29 cellular contexts compared by ENCODE assay signal in genomic region chr6:135465903-135466302, GRCh38. TPM values are rescaled to one million over a fixed set of nuclear protein-coding genes. Genes with fewer than 3 reads are reported as not detected.
A peak's percentile ranks its signal among the peaks of the same experiment; 100 is the strongest.
DNase-seq lines count a peak whose midpoint lies in the region; ATAC-seq, FAIRE-seq and TF ChIP-seq lines count a peak whose summit lies in the region.
"Had no signal": no experiment of that assay in that cellular context is flagged by ENCODE, and none has a peak within 500 bp of the region (broad histone marks: within the 10 kb centered on the region; RNA-seq: fewer than 3 reads in every experiment).

No MANE protein-coding gene starts in this region.

- peaks cover 0 to 3% of the 10 kb centered on the region in 2 experiments for H3K36me3 ChIP-seq in keratinocyte (ENCODE audit: control insufficient read depth in 2 of 2, extremely low read depth in 1 of 2, insufficient read depth in 2 of 2, low read length in 2 of 2)
- H3K36me3 ChIP-seq: thyroid gland had no signal

- ATAC-seq in activated CD4-positive, alpha-beta T cell treated with anti-CD3 and anti-CD28 coated beads for 36 hours, result no peak
- ATAC-seq in GM19351 (IDR thresholded peaks at IDR 0.05; ENCODE audit: unreplicated experiment) (peak; percentile 44), HG03432 (IDR thresholded peaks at IDR 0.05; ENCODE audit: unreplicated experiment) (peak; percentile 57), GM21360 (IDR thresholded peaks at IDR 0.05; ENCODE audit: unreplicated experiment) (no peak), natural killer cell (no peak)
- ATAC-seq: body of pancreas; stimulated activated naive CD8-positive, alpha-beta T cell treated with anti-CD3 and anti-CD28 coated beads, Interleukin-15, Interleukin-2, amounts not matched to agents 100 U/mL and 50 U/mL, for 24 hours had no signal

- CTCF ChIA-PET in activated CD4-positive, alpha-beta T cell treated with anti-CD3 and anti-CD28 coated beads for 36 hours (lab: Charles Lee), result no interaction called here
- CTCF ChIA-PET in activated CD4-positive, alpha-beta T cell treated with anti-CD3 and anti-CD28 coated beads, Interleukin-2, amount 10 ng/mL, durations not matched to agents 7 days and 5 days (lab: Charles Lee), result no interaction called here

- no peaks in the 10 kb centered on the region for H4K20me1 ChIP-seq in keratinocyte (ENCODE audit: control insufficient read depth, extremely low read depth, insufficient read depth, low read length)

- dilution Hi-C loops in keratinocyte (cut with MboI; ENCODE audit: extremely low pct_ligation_motif_present, low sequenced_read_pairs), result no loop called here

- H3K9me3 Mint-ChIP-seq in activated CD4-positive, alpha-beta T cell treated with anti-CD3 and anti-CD28 coated beads for 36 hours (ENCODE audit: low read depth), result no peaks in the 10 kb centered on the region
- no peaks in the 10 kb centered on the region for H3K9me3 Mint-ChIP-seq in activated CD4-positive, alpha-beta T cell treated with anti-CD3 and anti-CD28 coated beads, Interleukin-2, amount 10 ng/mL, durations not matched to agents 7 days and 5 days
- H3K9me3 Mint-ChIP-seq in natural killer cell, result no peaks in the 10 kb centered on the region
- H3K9me3 Mint-ChIP-seq: immature natural killer cell had no signal

- H3K27me3 Mint-ChIP-seq in activated CD4-positive, alpha-beta T cell treated with anti-CD3 and anti-CD28 coated beads for 36 hours, result no peaks in the 10 kb centered on the region
- no peaks in the 10 kb centered on the region for H3K27me3 Mint-ChIP-seq in activated CD4-positive, alpha-beta T cell treated with anti-CD3 and anti-CD28 coated beads, Interleukin-2, amount 10 ng/mL, durations not matched to agents 7 days and 5 days
- H3K27me3 Mint-ChIP-seq in natural killer cell (ENCODE audit: low read depth in 2 of 2), result no peaks in the 10 kb centered on the region
- H3K27me3 Mint-ChIP-seq: activated T-cell treated with anti-CD3 and anti-CD28 coated beads, Interleukin-2, amount 50 U/mL, for 24 hours had no signal

- H3K9ac ChIP-seq in keratinocyte (ENCODE audit: control insufficient read depth, extremely low read depth, insufficient read depth, low read length), result no peak overlapping the region

- H3K27ac ChIP-seq in keratinocyte (ENCODE audit: control insufficient read depth, insufficient read depth, low read length), result no peak overlapping the region
- H3K27ac ChIP-seq: 22Rv1, adrenal gland, body of pancreas, left ventricle myocardium inferior, prostate gland, thyroid gland, vagina had no signal

- peaks cover 33% of the 10 kb centered on the region for H3K36me3 Mint-ChIP-seq in activated CD4-positive, alpha-beta T cell treated with anti-CD3 and anti-CD28 coated beads for 36 hours (ENCODE audit: low read depth)
- H3K36me3 Mint-ChIP-seq in activated CD4-positive, alpha-beta T cell treated with anti-CD3 and anti-CD28 coated beads, Interleukin-2, amount 10 ng/mL, durations not matched to agents 7 days and 5 days (ENCODE audit: low read depth), result peaks cover 22% of the 10 kb centered on the region
- no peaks in the 10 kb centered on the region for H3K36me3 Mint-ChIP-seq in natural killer cell

- H3K27me3 ChIP-seq in keratinocyte (ENCODE audit: control insufficient read depth, extremely low read depth, insufficient read depth, low read length), result no peaks in the 10 kb centered on the region
- H3K27me3 ChIP-seq: adrenal gland, body of pancreas, thyroid gland, vagina had no signal

- H3K27ac Mint-ChIP-seq in activated CD4-positive, alpha-beta T cell treated with anti-CD3 and anti-CD28 coated beads for 36 hours, result peak overlapping the region; percentile 4
- no peak overlapping the region for H3K27ac Mint-ChIP-seq in activated CD4-positive, alpha-beta T cell treated with anti-CD3 and anti-CD28 coated beads, Interleukin-2, amount 10 ng/mL, durations not matched to agents 7 days and 5 days
- no peak overlapping the region for H3K27ac Mint-ChIP-seq in natural killer cell
- H3K27ac Mint-ChIP-seq: activated T-cell treated with anti-CD3 and anti-CD28 coated beads, Interleukin-2, amount 50 U/mL, for 24 hours; immature natural killer cell; mesothelial cell of epicardium had no signal

- H3K4me2 ChIP-seq in keratinocyte (ENCODE audit: control insufficient read depth, extremely low read depth, insufficient read depth, low read depth, low read length), result no peak overlapping the region

- no peaks in the 10 kb centered on the region for H3K9me3 ChIP-seq in keratinocyte (ENCODE audit: control insufficient read depth, low read depth, low read length)
- H3K9me3 ChIP-seq: adrenal gland, body of pancreas, left ventricle myocardium inferior, prostate gland, thyroid gland, vagina had no signal

- peaks cover 5% of the 10 kb centered on the region for H3K4me1 Mint-ChIP-seq in activated CD4-positive, alpha-beta T cell treated with anti-CD3 and anti-CD28 coated beads for 36 hours
- H3K4me1 Mint-ChIP-seq in activated CD4-positive, alpha-beta T cell treated with anti-CD3 and anti-CD28 coated beads, Interleukin-2, amount 10 ng/mL, durations not matched to agents 7 days and 5 days, result peaks cover 2% of the 10 kb centered on the region
- no peaks in the 10 kb centered on the region for H3K4me1 Mint-ChIP-seq in natural killer cell
- H3K4me1 Mint-ChIP-seq: immature natural killer cell, mesothelial cell of epicardium had no signal

- intact Hi-C loops in activated CD4-positive, alpha-beta T cell treated with anti-CD3 and anti-CD28 coated beads for 36 hours (cut with DNase I, micrococcal nuclease), result no loop called here
- intact Hi-C loops in natural killer cell (cut with micrococcal nuclease), result no loop called here

- no peak for DNase-seq in activated CD4-positive, alpha-beta T cell treated with anti-CD3 and anti-CD28 coated beads for 36 hours
- no peak for DNase-seq in activated CD4-positive, alpha-beta T cell treated with anti-CD3 and anti-CD28 coated beads, Interleukin-2, amount 10 ng/mL, durations not matched to agents 7 days and 5 days
- DNase-seq in keratinocyte (ENCODE audit: low read depth, low spot score), result no peak
- DNase-seq in stimulated activated naive CD4-positive, alpha-beta T cell treated with Interleukin-2 at 50 U/mL for 16 hours (lab: John Stamatoyannopoulos, UW), result no peak
- no peak for DNase-seq in natural killer cell
- DNase-seq: activated naive CD4-positive, alpha-beta T cell; activated T-cell treated with anti-CD3 and anti-CD28 coated beads, Interleukin-2, amount 50 U/mL, for 24 hours; adrenal gland; body of pancreas; hippocampal formation; immature natural killer cell; KG1; left ventricle myocardium inferior; NCI-H1436; NCI-H2107; NCI-H748 treated with DMSO at 0.1 percent for 48 hours; nucleus accumbens; stimulated activated naive CD8-positive, alpha-beta T cell treated with anti-CD3 and anti-CD28 coated beads, Interleukin-15, Interleukin-2, amounts not matched to agents 100 U/mL and 50 U/mL, for 24 hours; thyroid gland had no signal

- H3K79me2 ChIP-seq in keratinocyte (ENCODE audit: control insufficient read depth, insufficient read depth, low read length), result no peaks in the 10 kb centered on the region

- H2AFZ ChIP-seq in keratinocyte (ENCODE audit: control insufficient read depth, low read length), result no peak overlapping the region

- TF ChIP-seq CTCF in keratinocyte (optimal IDR thresholded peaks at IDR 0.05 in 1 of 3, IDR thresholded peaks at IDR 0.05 in 1 of 3, conservative IDR thresholded peaks at IDR 0.05 in 1 of 3; ENCODE audit: extremely low read depth in 1 of 3, insufficient read depth in 2 of 3, low read length in 3 of 3) (no peak), natural killer cell (IDR thresholded peaks at IDR 0.05) (no peak)

- H3K4me3 ChIP-seq in keratinocyte (ENCODE audit: control insufficient read depth in 2 of 3, extremely low read depth in 1 of 3, insufficient read depth in 2 of 3, low read depth in 1 of 3, low read length in 3 of 3), result no peak overlapping the region
- H3K4me3 ChIP-seq: adrenal gland, body of pancreas, left ventricle myocardium inferior, prostate gland, thyroid gland, vagina had no signal

- no peak overlapping the region for H3K4me3 Mint-ChIP-seq in activated CD4-positive, alpha-beta T cell treated with anti-CD3 and anti-CD28 coated beads for 36 hours
- H3K4me3 Mint-ChIP-seq in activated CD4-positive, alpha-beta T cell treated with anti-CD3 and anti-CD28 coated beads, Interleukin-2, amount 10 ng/mL, durations not matched to agents 7 days and 5 days, result no peak overlapping the region
- H3K4me3 Mint-ChIP-seq in natural killer cell, result no peak overlapping the region
- H3K4me3 Mint-ChIP-seq: activated T-cell treated with anti-CD3 and anti-CD28 coated beads, Interleukin-2, amount 50 U/mL, for 24 hours; immature natural killer cell; mesothelial cell of epicardium had no signal

- no peaks in the 10 kb centered on the region for H3K4me1 ChIP-seq in keratinocyte (ENCODE audit: control insufficient read depth, extremely low read depth, insufficient read depth, low read length)
- H3K4me1 ChIP-seq: adrenal gland, body of pancreas, left ventricle myocardium inferior, prostate gland, thyroid gland, vagina had no signal

- peak; percentile 34 for FAIRE-seq in keratinocyte (lab: Jason Lieb, UNC)
- FAIRE-seq: endothelial cell of umbilical vein, H54, HTR-8/SVneo had no signal

- no peaks in the 10 kb centered on the region for H3K9me1 ChIP-seq in keratinocyte (ENCODE audit: control insufficient read depth, extremely low read depth, insufficient read depth, low read length)

- POLR2A ChIA-PET in activated CD4-positive, alpha-beta T cell treated with anti-CD3 and anti-CD28 coated beads for 36 hours (lab: Charles Lee), result no interaction called here
- POLR2A ChIA-PET in activated CD4-positive, alpha-beta T cell treated with anti-CD3 and anti-CD28 coated beads, Interleukin-2, amount 10 ng/mL, durations not matched to agents 7 days and 5 days (lab: Charles Lee), result no interaction called here

RNA-seq across cellular contexts. Expression of gene AHI1, which starts 31.6 kb away (rescaled TPM):
- total RNA-seq in activated CD4-positive, alpha-beta T cell treated with anti-CD3 and anti-CD28 coated beads for 36 hours, result 10 to 100 TPM; 35.6 to 36.0 TPM
- total RNA-seq in activated CD4-positive, alpha-beta T cell treated with anti-CD3 and anti-CD28 coated beads, Interleukin-2, amount 10 ng/mL, durations not matched to agents 7 days and 5 days, result 10 to 100 TPM; 10.8 to 14.0 TPM
- polyA plus RNA-seq in keratinocyte, result 4.1 to 7.0 TPM (median 5.1 TPM) in 3 replicates
- polyA plus RNA-seq in keratinocyte (2011; ENCODE audit: low read depth), result 33.9 TPM
- 2.7 and 4.5 TPM in 2 replicates for polyA plus RNA-seq in keratinocyte (2011; cell fraction: cytosol; rRNA removed)
- polyA plus RNA-seq in keratinocyte (2011; cell fraction: nucleus; rRNA removed), result 6.9 and 11.6 TPM in 2 replicates
- 3.1 and 8.9 TPM in 2 replicates for polyA plus RNA-seq in keratinocyte (2012; ENCODE audit: low replicate concordance)
- polyA minus RNA-seq in keratinocyte, result 1.1 to 14.9 TPM (median 5.9 TPM) in 3 replicates
- polyA minus RNA-seq in keratinocyte (2011; cell fraction: cytosol; rRNA and poly(A)+ RNA removed), result 5.2 TPM
- polyA minus RNA-seq in keratinocyte (2011; cell fraction: nucleus; rRNA and poly(A)+ RNA removed), result 13.2 and 22.0 TPM in 2 replicates
- 10 to 100 TPM; 24.0 to 40.3 (median 32.4) TPM for total RNA-seq in natural killer cell

Comparison
In these comparisons a context has a peak if more than half of its experiments do, and no peak if none do; other contexts are left out.
1. ATAC-seq: peak in GM19351 (single experiment) and HG03432 (single experiment); none in activated CD4-positive, alpha-beta T cell treated with anti-CD3 and anti-CD28 coated beads for 36 hours (single experiment), GM21360 (single experiment) and natural killer cell (0 of 3).